Comparison of ENCODE assay signal across 28 cellular contexts in the genomic region with DNA sequence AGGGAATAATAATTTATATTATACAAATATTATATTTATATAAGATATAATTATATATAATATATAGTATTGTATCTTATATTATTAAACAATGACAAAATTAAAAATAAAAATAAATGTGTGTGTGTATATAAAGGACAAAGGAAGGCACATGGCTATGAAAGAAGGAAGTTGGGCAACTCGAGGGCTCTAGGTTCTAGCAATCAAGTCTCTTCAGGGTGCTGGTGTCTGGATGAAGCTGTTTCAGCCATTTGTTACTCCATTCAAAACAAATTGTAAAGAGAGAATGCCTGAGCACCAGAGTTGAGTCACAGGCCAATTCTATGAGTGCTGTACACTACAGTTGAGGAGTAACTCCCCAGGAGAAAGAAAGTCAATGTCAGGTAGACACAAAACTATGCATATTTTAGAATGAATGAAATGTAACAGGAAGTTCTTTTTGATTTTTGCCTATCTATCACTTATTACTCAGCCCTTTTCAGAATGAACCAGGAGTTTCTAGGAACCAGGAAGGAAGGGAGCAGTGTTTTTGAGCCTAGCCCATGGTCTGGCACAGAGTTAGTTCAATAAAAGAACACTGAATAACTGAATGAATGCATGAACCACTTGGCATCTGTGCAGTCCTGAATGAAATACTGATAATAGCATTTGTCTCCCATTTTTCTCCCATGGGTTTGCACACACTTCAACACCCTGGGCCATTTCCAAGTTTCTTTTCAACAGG.
DNase-seq lines count a peak whose midpoint lies in the region; ATAC-seq, FAIRE-seq and TF ChIP-seq lines count a peak whose summit lies in the region.
"Had no signal": no experiment of that assay in that cellular context is flagged by ENCODE, and none has a peak within 500 bp of the region (broad histone marks: within the 10 kb centered on the region; RNA-seq: fewer than 3 reads in every experiment).

No MANE protein-coding gene starts in this region.

- H3K9me3 ChIP-seq in neutrophil = no peaks in the 10 kb centered on the region
- H3K9me3 ChIP-seq in right atrium auricular region = no peaks in the 10 kb centered on the region
- no peaks in the 10 kb centered on the region for H3K9me3 ChIP-seq in osteoblast (ENCODE audit: low read depth, low read length)
- H3K9me3 ChIP-seq: ascending aorta, Caco-2, spleen had no signal

- no peaks in the 10 kb centered on the region for H4K20me1 ChIP-seq in osteoblast (ENCODE audit: insufficient read depth, low read length)

- no peak for ATAC-seq in GM19324 (IDR thresholded peaks at IDR 0.05; ENCODE audit: low FRiP score, unreplicated experiment)
- ATAC-seq: Panc1 had no signal

- no peaks in the 10 kb centered on the region for H3K79me2 ChIP-seq in osteoblast (ENCODE audit: insufficient read depth, low read length)

- no peaks in the 10 kb centered on the region for H3K27me3 ChIP-seq in bronchial epithelial cell (ENCODE audit: control insufficient read depth, insufficient read depth, low read length)
- peaks cover 4% of the 10 kb centered on the region for H3K27me3 ChIP-seq in neutrophil
- no peaks in the 10 kb centered on the region for H3K27me3 ChIP-seq in right atrium auricular region
- H3K27me3 ChIP-seq in osteoblast (ENCODE audit: insufficient read depth, low read length) = no peaks in the 10 kb centered on the region
- H3K27me3 ChIP-seq: ascending aorta, dorsolateral prefrontal cortex, spleen had no signal

- no peak overlapping the region for H2AFZ ChIP-seq in osteoblast (ENCODE audit: low read length)

- H3K4me3 ChIP-seq in bronchial epithelial cell (ENCODE audit: low read depth, low read length) (no peak overlapping the region), neutrophil (ENCODE audit: low read depth in 1 of 2, low read length in 1 of 2) (no peak overlapping the region), right atrium auricular region (no peak overlapping the region), osteoblast (ENCODE audit: insufficient read depth, low read length) (no peak overlapping the region)
- H3K4me3 ChIP-seq: ascending aorta, dorsolateral prefrontal cortex, spleen had no signal

- DNase-seq in SIG-M5 treated with dmso at 0.1 percent for 504 hours (lab: John Stamatoyannopoulos, UW; ENCODE audit: unreplicated experiment) (peak; percentile 29), SIG-M5 (lab: John Stamatoyannopoulos, UW) (no peak), NOMO-1 treated with dmso at 0.1 percent for 144 hours (lab: John Stamatoyannopoulos, UW; ENCODE audit: unreplicated experiment) (peak; percentile 43), bronchial epithelial cell (ENCODE audit: low read depth) (peak; percentile 60), right atrium auricular region (ENCODE audit: low spot score) (no peak), osteoblast (ENCODE audit: insufficient read length, low spot score, missing footprints) (no peak)
- DNase-seq: activated T-cell treated with anti-CD3 and anti-CD28 coated beads, Interleukin-2, amount 50 U/mL, for 48 hours; Caco-2; central memory CD4-positive, alpha-beta T cell; dorsolateral prefrontal cortex; HFFc6; hypothalamus; NCI-H1092; NCI-H1930; NCI-H82; spleen; stimulated activated CD4-positive, alpha-beta T cell treated with anti-CD3 and anti-CD28 coated beads, Interleukin-4, amount 100 ng/mL, for 1 hour; stimulated activated naive CD4-positive, alpha-beta T cell treated with Interleukin-2 at 50 U/mL for 16 hours; WERI-Rb-1 had no signal

- H3K4me1 ChIP-seq in neutrophil (ENCODE audit: control insufficient read depth in 1 of 2, insufficient read depth in 1 of 2, low read depth in 1 of 2, low read length in 1 of 2) (peaks cover 26 to 31% of the 10 kb centered on the region in 2 experiments), right atrium auricular region (no peaks in the 10 kb centered on the region), osteoblast (ENCODE audit: insufficient read depth, low read length) (peaks cover 14% of the 10 kb centered on the region)
- H3K4me1 ChIP-seq: ascending aorta, Caco-2, spleen had no signal

- H3K27ac ChIP-seq in neutrophil (peak overlapping the region; percentile 55), right atrium auricular region (no peak overlapping the region), osteoblast (ENCODE audit: low read depth, low read length) (no peak overlapping the region)
- H3K27ac ChIP-seq: 22Rv1, ascending aorta, dorsolateral prefrontal cortex, KMS-11, spleen, WERI-Rb-1 had no signal

- TF ChIP-seq CTCF in bronchial epithelial cell (IDR thresholded peaks at IDR 0.05; ENCODE audit: insufficient read depth, low read length, severe bottlenecking) (no peak), neutrophil (IDR thresholded peaks at IDR 0.05) (no peak), right atrium auricular region (IDR thresholded peaks at IDR 0.05) (no peak), osteoblast (IDR thresholded peaks at IDR 0.05; ENCODE audit: extremely low read depth, low read depth, low read length) (no peak)

- no peak for FAIRE-seq in bronchial epithelial cell (lab: Jason Lieb, UNC)
- FAIRE-seq: endothelial cell of umbilical vein, GM12892, islet of Langerhans had no signal

- H3K4me2 ChIP-seq in osteoblast (ENCODE audit: insufficient read depth, low read length) = no peak overlapping the region
- H3K4me2 ChIP-seq: KMS-11 had no signal

- H3K36me3 ChIP-seq in bronchial epithelial cell (ENCODE audit: control insufficient read depth, insufficient read depth, low read length) (no peaks in the 10 kb centered on the region), neutrophil (no peaks in the 10 kb centered on the region), right atrium auricular region (no peaks in the 10 kb centered on the region), osteoblast (ENCODE audit: insufficient read depth, low read length) (no peaks in the 10 kb centered on the region)
- H3K36me3 ChIP-seq: ascending aorta, spleen, WERI-Rb-1 had no signal

Comparison
In these comparisons a context has a peak if more than half of its experiments do, and no peak if none do; other contexts are left out.
1. DNase-seq: peak in SIG-M5 treated with dmso at 0.1 percent for 504 hours (single experiment), NOMO-1 treated with dmso at 0.1 percent for 144 hours (single experiment) and bronchial epithelial cell (single experiment); none in SIG-M5 (single experiment), right atrium auricular region (single experiment) and osteoblast (single experiment).